In genomic region chr12:24861751-24862575, GRCh38 we compare ENCODE assay signal across 11 cellular contexts.
DNase-seq lines count a peak whose midpoint lies in the region; ATAC-seq and TF ChIP-seq lines count a peak whose summit lies in the region.
"Had no signal": no experiment of that assay in that cellular context is flagged by ENCODE, and none has a peak within 500 bp of the region (broad histone marks: within the 10 kb centered on the region; RNA-seq: fewer than 3 reads in every experiment).

No MANE protein-coding gene starts in this region.

- peaks cover 34% of the 10 kb centered on the region for H3K36me3 ChIP-seq in GM23338 (ENCODE audit: insufficient read depth)
- no peaks in the 10 kb centered on the region for H3K36me3 ChIP-seq in adrenal gland (replicated peaks in 1 of 2)
- H3K36me3 ChIP-seq: heart left ventricle had no signal

- peaks cover 91% of the 10 kb centered on the region for H3K36me3 Mint-ChIP-seq in GM23338 (ENCODE audit: low read depth)

- no peaks in the 10 kb centered on the region for H3F3A ChIP-seq in GM23338 (replicated peaks; ENCODE audit: low read depth)

- no peak overlapping the region for H2AFZ ChIP-seq in GM23338

- H3K27ac ChIP-seq in GM23338 (ENCODE audit: low read depth): 0 out of 2 replicates have a peak overlapping the region, but pooled peaks have one; percentile 33
- H3K27ac ChIP-seq in adrenal gland: no peak overlapping the region
- H3K27ac ChIP-seq: heart left ventricle had no signal

- H3K4me1 Mint-ChIP-seq in GM23338: peaks cover 14% of the 10 kb centered on the region
- H3K4me1 Mint-ChIP-seq: neural crest cell had no signal

- peaks cover 4% of the 10 kb centered on the region; the same call in 1 of the 2 replicates for H3K9me2 ChIP-seq in GM23338 (ENCODE audit: insufficient read depth)

- H3K27me3 ChIP-seq in GM23338 (ENCODE audit: insufficient read depth): no peaks in the 10 kb centered on the region
- H3K27me3 ChIP-seq in adrenal gland: no peaks in the 10 kb centered on the region
- H3K27me3 ChIP-seq: heart left ventricle had no signal

- peaks cover 10% of the 10 kb centered on the region for H3K79me2 ChIP-seq in GM23338 (replicated peaks; ENCODE audit: insufficient read depth)

- no peak overlapping the region for H3K4me2 ChIP-seq in GM23338

- no peak overlapping the region for H3K4me3 Mint-ChIP-seq in GM23338
- H3K4me3 Mint-ChIP-seq: neural crest cell had no signal

- peaks cover 9% of the 10 kb centered on the region; the same call in 1 of the 2 replicates for H3K4me1 ChIP-seq in GM23338 (ENCODE audit: insufficient read depth)
- no peaks in the 10 kb centered on the region for H3K4me1 ChIP-seq in adrenal gland (replicated peaks in 1 of 2)

- H3K9me3 ChIP-seq in adrenal gland (replicated peaks in 1 of 3): no peaks in the 10 kb centered on the region

- TF ChIP-seq POLR2A in NB4 (IDR thresholded peaks at IDR 0.05; ENCODE audit: extremely low read depth, insufficient read length): no peak
- TF ChIP-seq POLR2A in adrenal gland (IDR thresholded peaks at IDR 0.05): no peak

- TF ChIP-seq CTCF in GM23338 (conservative IDR thresholded peaks at IDR 0.05; ENCODE audit: low read depth in 2 of 2) (no peak), NB4 (IDR thresholded peaks at IDR 0.05; ENCODE audit: low read depth, low read length) (no peak), fibroblast of villous mesenchyme (IDR thresholded peaks at IDR 0.05; ENCODE audit: insufficient read depth, low read depth, low read length) (no peak), adrenal gland (IDR thresholded peaks at IDR 0.05) (no peak)

- H3K27ac Mint-ChIP-seq in GM23338: peak overlapping the region; percentile 16; the same call in 1 of the 2 replicates

- H3K9me3 Mint-ChIP-seq in GM23338: peaks cover 58% of the 10 kb centered on the region

- H3K27me3 Mint-ChIP-seq in GM23338 (ENCODE audit: insufficient read depth, low read depth, poor library complexity): peaks cover 12% of the 10 kb centered on the region

- ATAC-seq in GM23338 (no peak), SK-N-SH treated with all-trans-retinoic acid at 6 μM for 48 hours (no peak), HG03159 (IDR thresholded peaks at IDR 0.05; ENCODE audit: unreplicated experiment) (no peak)
- ATAC-seq: heart left ventricle had no signal

- 64 to 94% (median 77%) methylated on average over 1 of the region's 1 CpG for WGBS in adrenal gland, 4 donors

- DNase-seq in CMK (ENCODE audit: low read depth) (peak; percentile 49), GM23338 (ENCODE audit: low spot score) (no peak), NB4 (ENCODE audit: low read depth) (peak; percentile 43), fibroblast of villous mesenchyme (ENCODE audit: low read depth) (peak; percentile 86), adrenal gland (no peak), EL (no peak)
- DNase-seq: aorta, heart left ventricle had no signal

- intact Hi-C loops in adrenal gland (cut with DNase I): no loop called here

- H3K4me3 ChIP-seq in GM23338 (no peak overlapping the region), NB4 (ENCODE audit: low read depth, low read length) (no peak overlapping the region), fibroblast of villous mesenchyme (ENCODE audit: low read depth, low read length) (no peak overlapping the region), adrenal gland (no peak overlapping the region)
- H3K4me3 ChIP-seq: heart left ventricle had no signal

- H4K20me1 ChIP-seq in GM23338 (replicated peaks; ENCODE audit: insufficient read depth): no peaks in the 10 kb centered on the region

TF ChIP-seq in GM23338, 12 proteins besides CTCF, POLR2A, EP300 and RAD21 (continues in another document):
- TF ChIP-seq STAT1 (IDR thresholded peaks at IDR 0.05; ENCODE audit: unreplicated experiment) (no peak), ZNF114 (CRISPR knock-in tag; IDR thresholded peaks at IDR 0.05) (no peak), NANOG (IDR thresholded peaks at IDR 0.05; ENCODE audit: borderline replicate concordance) (no peak), EZH2phosphoT487 (IDR thresholded peaks at IDR 0.05; ENCODE audit: unreplicated experiment) (no peak), POLR2AphosphoS5 (IDR thresholded peaks at IDR 0.05; ENCODE audit: low read depth) (no peak), ETS1 (IDR thresholded peaks at IDR 0.05) (no peak)
- TF ChIP-seq, protein P1, sequence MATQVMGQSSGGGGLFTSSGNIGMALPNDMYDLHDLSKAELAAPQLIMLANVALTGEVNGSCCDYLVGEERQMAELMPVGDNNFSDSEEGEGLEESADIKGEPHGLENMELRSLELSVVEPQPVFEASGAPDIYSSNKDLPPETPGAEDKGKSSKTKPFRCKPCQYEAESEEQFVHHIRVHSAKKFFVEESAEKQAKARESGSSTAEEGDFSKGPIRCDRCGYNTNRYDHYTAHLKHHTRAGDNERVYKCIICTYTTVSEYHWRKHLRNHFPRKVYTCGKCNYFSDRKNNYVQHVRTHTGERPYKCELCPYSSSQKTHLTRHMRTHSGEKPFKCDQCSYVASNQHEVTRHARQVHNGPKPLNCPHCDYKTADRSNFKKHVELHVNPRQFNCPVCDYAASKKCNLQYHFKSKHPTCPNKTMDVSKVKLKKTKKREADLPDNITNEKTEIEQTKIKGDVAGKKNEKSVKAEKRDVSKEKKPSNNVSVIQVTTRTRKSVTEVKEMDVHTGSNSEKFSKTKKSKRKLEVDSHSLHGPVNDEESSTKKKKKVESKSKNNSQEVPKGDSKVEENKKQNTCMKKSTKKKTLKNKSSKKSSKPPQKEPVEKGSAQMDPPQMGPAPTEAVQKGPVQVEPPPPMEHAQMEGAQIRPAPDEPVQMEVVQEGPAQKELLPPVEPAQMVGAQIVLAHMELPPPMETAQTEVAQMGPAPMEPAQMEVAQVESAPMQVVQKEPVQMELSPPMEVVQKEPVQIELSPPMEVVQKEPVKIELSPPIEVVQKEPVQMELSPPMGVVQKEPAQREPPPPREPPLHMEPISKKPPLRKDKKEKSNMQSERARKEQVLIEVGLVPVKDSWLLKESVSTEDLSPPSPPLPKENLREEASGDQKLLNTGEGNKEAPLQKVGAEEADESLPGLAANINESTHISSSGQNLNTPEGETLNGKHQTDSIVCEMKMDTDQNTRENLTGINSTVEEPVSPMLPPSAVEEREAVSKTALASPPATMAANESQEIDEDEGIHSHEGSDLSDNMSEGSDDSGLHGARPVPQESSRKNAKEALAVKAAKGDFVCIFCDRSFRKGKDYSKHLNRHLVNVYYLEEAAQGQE (IDR thresholded peaks at IDR 0.05; ENCODE audit: unreplicated experiment): no peak

TF ChIP-seq in SK-N-SH treated with all-trans-retinoic acid at 6 μM for 48 hours, 23 proteins besides CTCF, POLR2A, EP300 and RAD21 (continues in another document):
- no peak for TF ChIP-seq TSHZ2 (CRISPR knock-in tag; IDR thresholded peaks at IDR 0.05)
- TF ChIP-seq, protein P2, sequence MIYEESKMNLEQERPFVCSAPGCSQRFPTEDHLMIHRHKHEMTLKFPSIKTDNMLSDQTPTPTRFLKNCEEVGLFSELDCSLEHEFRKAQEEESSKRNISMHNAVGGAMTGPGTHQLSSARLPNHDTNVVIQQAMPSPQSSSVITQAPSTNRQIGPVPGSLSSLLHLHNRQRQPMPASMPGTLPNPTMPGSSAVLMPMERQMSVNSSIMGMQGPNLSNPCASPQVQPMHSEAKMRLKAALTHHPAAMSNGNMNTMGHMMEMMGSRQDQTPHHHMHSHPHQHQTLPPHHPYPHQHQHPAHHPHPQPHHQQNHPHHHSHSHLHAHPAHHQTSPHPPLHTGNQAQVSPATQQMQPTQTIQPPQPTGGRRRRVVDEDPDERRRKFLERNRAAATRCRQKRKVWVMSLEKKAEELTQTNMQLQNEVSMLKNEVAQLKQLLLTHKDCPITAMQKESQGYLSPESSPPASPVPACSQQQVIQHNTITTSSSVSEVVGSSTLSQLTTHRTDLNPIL (CRISPR knock-in tag; IDR thresholded peaks at IDR 0.05; ENCODE audit: low read depth): no peak
- TF ChIP-seq PPARA (CRISPR knock-in tag; IDR thresholded peaks at IDR 0.05; ENCODE audit: borderline replicate concordance): no peak
- no peak for TF ChIP-seq ZNF8 (CRISPR knock-in tag; IDR thresholded peaks at IDR 0.05)
- no peak for TF ChIP-seq GLIS3 (CRISPR knock-in tag; IDR thresholded peaks at IDR 0.05)
- TF ChIP-seq ZNF565 (CRISPR knock-in tag; conservative IDR thresholded peaks at IDR 0.05; ENCODE audit: low read depth): no peak
- TF ChIP-seq CSDC2 (CRISPR knock-in tag; IDR thresholded peaks at IDR 0.05): no peak

Comparison
In these comparisons a context has a peak if more than half of its experiments do, and no peak if none do; other contexts are left out.
1. DNase-seq: peak in CMK (single experiment), NB4 (single experiment) and fibroblast of villous mesenchyme (single experiment); none in GM23338 (single experiment), adrenal gland (0 of 7) and EL (single experiment).